7 cellular contexts compared by ENCODE assay signal in the genomic region with DNA sequence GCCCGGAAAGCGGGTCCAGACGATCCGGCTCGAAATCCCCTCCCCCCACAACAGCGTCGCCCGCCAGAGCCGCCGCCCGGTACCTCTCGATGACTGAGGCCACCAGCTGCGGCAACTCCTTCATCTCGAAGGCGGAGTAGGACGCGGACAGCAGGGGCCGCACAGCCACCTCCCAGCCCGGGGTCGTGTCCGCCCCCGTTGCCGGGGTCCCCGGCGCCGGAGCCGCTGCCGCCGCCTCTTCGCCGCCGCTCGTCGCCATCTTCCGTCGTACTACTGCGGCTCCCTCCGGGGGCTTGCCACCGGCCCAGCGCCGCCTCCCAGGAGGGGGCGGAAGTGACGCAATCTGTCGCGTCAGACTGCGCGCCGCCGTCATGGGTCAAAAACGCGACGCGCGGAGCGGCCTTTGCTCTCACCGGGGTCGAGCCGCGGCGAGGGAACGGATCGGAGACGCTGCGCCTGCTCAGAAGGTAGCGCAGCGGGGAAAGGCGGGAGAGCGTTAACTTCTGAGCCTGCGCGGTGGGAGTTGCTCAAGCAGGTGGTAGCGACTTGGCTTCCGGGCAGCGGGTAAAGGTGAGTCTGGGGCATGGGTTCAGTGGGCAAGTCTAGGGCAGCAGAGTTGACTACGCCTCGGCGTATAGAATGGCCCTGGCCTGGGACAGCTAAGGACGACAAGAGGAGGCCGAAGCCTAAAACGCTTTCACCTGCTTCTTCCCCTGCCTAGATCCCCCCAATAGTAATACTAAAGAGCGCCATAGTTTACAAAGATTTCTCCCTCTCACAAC.
DNase-seq lines count a peak whose midpoint lies in the region; ATAC-seq and TF ChIP-seq lines count a peak whose summit lies in the region.

TSS of gene UBR4 (minus strand) at position 277 of the 782 bp plus-strand sequence. CDS start at position 259, 18 bp downstream.

- ATAC-seq in GM18508 (IDR thresholded peaks at IDR 0.05; ENCODE audit: insufficient read depth, unreplicated experiment) (peak; percentile 37), HG03025 (IDR thresholded peaks at IDR 0.05; ENCODE audit: low FRiP score, unreplicated experiment) (peak; percentile 80)

- H3K4me3 ChIP-seq in astrocyte of the spinal cord (ENCODE audit: low read depth, low read length): peak within 1 kb of the TSS; percentile 77
- H3K4me3 ChIP-seq in retinal pigment epithelial cell (ENCODE audit: low read length): peak within 1 kb of the TSS; percentile 93

- in situ Hi-C loops in astrocyte of the spinal cord (cut with HindIII; ENCODE audit: low sequenced_read_pairs): no loop called here

- DNase-seq in NCI-H2081 (lab: John Stamatoyannopoulos, UW) (peak; percentile 95 to 97), T1000 (lab: John Stamatoyannopoulos, UW) (peak; percentile 86), astrocyte of the spinal cord (ENCODE audit: low read depth, low spot score) (peak; percentile 94), hippocampal formation (lab: John Stamatoyannopoulos, UW) (peak; percentile 89 to 90), retinal pigment epithelial cell (ENCODE audit: low read depth) (peak; percentile 81)

- no peak for TF ChIP-seq CTCF in astrocyte of the spinal cord (IDR thresholded peaks at IDR 0.05; ENCODE audit: low read depth, low read length)
- TF ChIP-seq CTCF in retinal pigment epithelial cell (conservative IDR thresholded peaks at IDR 0.05; ENCODE audit: low read depth, low read length): no peak

Comparison
In these comparisons a context has a peak if more than half of its experiments do, and no peak if none do; other contexts are left out.
1. Peak in every context shown above with its lines: DNase-seq, ATAC-seq and H3K4me3 ChIP-seq.